8 cellular contexts compared by ENCODE assay signal in genomic region chr5:112975721-112976431, GRCh38. TPM values are rescaled to one million over a fixed set of nuclear protein-coding genes. Genes with fewer than 3 reads are reported as not detected.
A peak's percentile ranks its signal among the peaks of the same experiment; 100 is the strongest.
DNase-seq lines count a peak whose midpoint lies in the region; ATAC-seq and TF ChIP-seq lines count a peak whose summit lies in the region.

No MANE protein-coding gene starts in this region.

- H3K27me3 Mint-ChIP-seq in activated naive CD4-positive, alpha-beta T cell treated with anti-CD3 and anti-CD28 coated beads, Interleukin-2, amount 10 ng/mL, durations not matched to agents 7 days and 5 days: peaks cover 4% of the 10 kb centered on the region

- H3K9me3 ChIP-seq in cardiac muscle cell (ENCODE audit: low read depth) (no peaks in the 10 kb centered on the region), thoracic aorta (no peaks in the 10 kb centered on the region)

- peaks cover 44% of the 10 kb centered on the region for H3K4me1 Mint-ChIP-seq in activated naive CD4-positive, alpha-beta T cell treated with anti-CD3 and anti-CD28 coated beads, Interleukin-2, amount 10 ng/mL, durations not matched to agents 7 days and 5 days

- H3K4me1 ChIP-seq in cardiac muscle cell (ENCODE audit: low read depth): peaks cover 19% of the 10 kb centered on the region
- peaks cover 20 to 38% of the 10 kb centered on the region in 2 donors for H3K4me1 ChIP-seq in thoracic aorta (ENCODE audit: control insufficient read depth in 1 of 2, low read depth in 2 of 2)

- no peak for TF ChIP-seq CTCF in cardiac muscle cell (IDR thresholded peaks at IDR 0.05; ENCODE audit: low read depth, low read length)
- no peak for TF ChIP-seq CTCF in thoracic aorta (IDR thresholded peaks at IDR 0.05)

- intact Hi-C loops in Right ventricle myocardium inferior (cut with DNase I): loop anchor here (2.0 to 5.0 kb wide), 2 partner anchors 53 to 114 kb away; partner anchors contain the start of genes REEP5 and SRP19

- H3K27ac ChIP-seq in cardiac muscle cell (peak overlapping the region; percentile 80), layer of hippocampus (ENCODE audit: low read depth, low read length) (peak overlapping the region; percentile 81), thoracic aorta (peak overlapping the region; percentile 71 to 83)

- no peaks in the 10 kb centered on the region for H3K9me3 Mint-ChIP-seq in activated naive CD4-positive, alpha-beta T cell treated with anti-CD3 and anti-CD28 coated beads, Interleukin-2, amount 10 ng/mL, durations not matched to agents 7 days and 5 days

- H3K36me3 ChIP-seq in cardiac muscle cell (no peaks in the 10 kb centered on the region), thoracic aorta (no peaks in the 10 kb centered on the region)

- CTCF ChIA-PET in activated naive CD4-positive, alpha-beta T cell treated with anti-CD3 and anti-CD28 coated beads, Interleukin-2, amount 10 ng/mL, durations not matched to agents 7 days and 5 days (lab: Charles Lee): interaction anchor here (0.9 to 4.1 kb wide), 9 partner anchors 8 to 354 kb away, joined by 3 to 22 read pairs (median 5); partner anchors contain the start of gene REEP5

- H3K4me3 Mint-ChIP-seq in activated naive CD4-positive, alpha-beta T cell treated with anti-CD3 and anti-CD28 coated beads, Interleukin-2, amount 10 ng/mL, durations not matched to agents 7 days and 5 days: peak overlapping the region; percentile 96

- ATAC-seq in Right ventricle myocardium inferior: no peak
- peak; percentile 7 for ATAC-seq in HG03139 (IDR thresholded peaks at IDR 0.05; ENCODE audit: unreplicated experiment)
- no peak for ATAC-seq in thoracic aorta (ENCODE audit: insufficient number of reproducible peaks, low FRiP score, low read depth)

- H3K4me3 ChIP-seq in cardiac muscle cell (peak overlapping the region; percentile 88), thoracic aorta (peak overlapping the region; percentile 94)

- H3K27ac Mint-ChIP-seq in activated naive CD4-positive, alpha-beta T cell treated with anti-CD3 and anti-CD28 coated beads, Interleukin-2, amount 10 ng/mL, durations not matched to agents 7 days and 5 days: peak overlapping the region; percentile 98

- peaks cover 16% of the 10 kb centered on the region for H3K36me3 Mint-ChIP-seq in activated naive CD4-positive, alpha-beta T cell treated with anti-CD3 and anti-CD28 coated beads, Interleukin-2, amount 10 ng/mL, durations not matched to agents 7 days and 5 days

- no peak for DNase-seq in cardiac muscle cell (ENCODE audit: low read depth in 1 of 2, low spot score in 1 of 2)
- no peak for DNase-seq in Right ventricle myocardium inferior (ENCODE audit: missing footprints)
- DNase-seq in activated naive CD4-positive, alpha-beta T cell treated with anti-CD3 and anti-CD28 coated beads, Interleukin-2, amount 10 ng/mL, durations not matched to agents 7 days and 5 days: no peak
- no peak for DNase-seq in thoracic aorta (ENCODE audit: low spot score)
- no peak for DNase-seq in SK-N-DZ (ENCODE audit: low spot score)
- DNase-seq in SKM-1 treated with dmso at 0.1 percent for 144 hours (lab: John Stamatoyannopoulos, UW; ENCODE audit: unreplicated experiment): no peak

- H3K27me3 ChIP-seq in cardiac muscle cell (no peaks in the 10 kb centered on the region), layer of hippocampus (ENCODE audit: control insufficient read depth, insufficient read depth, low read length) (no peaks in the 10 kb centered on the region), thoracic aorta (replicated peaks; ENCODE audit: insufficient read depth) (no peaks in the 10 kb centered on the region)

RNA-seq across cellular contexts. Expression of gene DCP2, which starts 0.7 kb away (rescaled TPM):
- total RNA-seq in cardiac muscle cell (20.7 and 23.9 TPM in 2 replicates), Right ventricle myocardium inferior (18.1 TPM), thoracic aorta (10 to 100 TPM; 12.9 to 38.4 TPM)
- 17.6 and 19.9 TPM in 2 replicates for polyA plus RNA-seq in cardiac muscle cell
- polyA plus RNA-seq in SK-N-DZ (2014; cell fraction: cytosol; rRNA removed): 40.4 and 47.0 TPM in 2 replicates
- 30.7 and 33.4 TPM in 2 replicates for polyA plus RNA-seq in SK-N-DZ (2014; cell fraction: nucleus; rRNA removed)

RNA-seq across cellular contexts. Expression of gene REEP5, which starts 53.8 kb away (rescaled TPM):
- total RNA-seq in cardiac muscle cell (27.0 and 30.4 TPM in 2 replicates), Right ventricle myocardium inferior (125 TPM), thoracic aorta (100 to 1,000 TPM in 1 of 2 donors, 10 to 100 TPM in 1; 80.4 to 110 TPM)
- polyA plus RNA-seq in cardiac muscle cell: 138 TPM in 2 replicates
- polyA plus RNA-seq in SK-N-DZ (2014; cell fraction: cytosol; rRNA removed): 14.9 and 16.0 TPM in 2 replicates
- polyA plus RNA-seq in SK-N-DZ (2014; cell fraction: nucleus; rRNA removed): 5.5 and 7.8 TPM in 2 replicates
